In the genomic region with DNA sequence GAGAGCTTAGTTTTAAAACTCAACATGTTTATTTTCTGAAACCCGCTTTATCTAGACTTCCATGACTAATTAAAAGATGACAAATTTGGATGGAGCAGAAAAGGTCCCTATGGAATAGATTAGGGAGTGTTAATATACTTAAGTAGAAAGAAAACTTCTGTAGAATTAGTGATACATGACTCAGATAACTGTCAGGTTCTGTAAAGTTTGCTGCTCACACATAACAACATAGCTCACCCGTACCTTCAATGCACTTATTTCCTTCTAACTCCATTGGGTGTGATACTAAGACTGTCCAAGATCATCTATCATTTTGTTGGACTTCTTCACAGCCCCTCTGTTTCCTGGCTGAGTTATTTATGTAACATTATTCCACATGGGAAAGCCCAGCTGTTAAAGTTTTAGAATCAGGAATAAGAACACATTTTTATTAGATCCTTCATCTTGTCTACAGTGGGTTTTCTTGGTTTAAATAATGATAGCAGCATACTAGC, we compare ENCODE assay signal across 26 cellular contexts.
"Had no signal": no experiment of that assay in that cellular context is flagged by ENCODE, and none has a peak within 500 bp of the region (broad histone marks: within the 10 kb centered on the region; RNA-seq: fewer than 3 reads in every experiment).

No MANE protein-coding gene starts in this region.

- H3K9me3 ChIP-seq: adrenal gland, body of pancreas had no signal

- H3K9ac ChIP-seq: KMS-11 had no signal

- H3K4me1 Mint-ChIP-seq: activated B cell treated with CpG ODN at 0.5 μM for 24 hours; activated naive CD4-positive, alpha-beta T cell treated with anti-CD3 and anti-CD28 coated beads, Interleukin-2, amount 10 ng/mL, durations not matched to agents 7 days and 5 days had no signal

- H3K27ac ChIP-seq: adrenal gland, body of pancreas, KMS-11 had no signal

- FAIRE-seq: bronchial epithelial cell, RCC 7860 had no signal

- H3K4me1 ChIP-seq: adrenal gland, body of pancreas had no signal

- H3K36me3 ChIP-seq: adrenal gland had no signal

- H3K27me3 Mint-ChIP-seq: activated B cell treated with CpG ODN at 0.5 μM for 24 hours; activated CD4-positive, alpha-beta T cell treated with anti-CD3 and anti-CD28 coated beads, Interleukin-2, amount 10 ng/mL, durations not matched to agents 24 days and 14 days; activated CD8-positive, alpha-beta memory T cell treated with anti-CD3 and anti-CD28 coated beads, Interleukin-2, amount 10 ng/mL, durations not matched to agents 7 days and 5 days; activated naive CD4-positive, alpha-beta T cell treated with anti-CD3 and anti-CD28 coated beads, Interleukin-2, amount 10 ng/mL, durations not matched to agents 7 days and 5 days; activated naive CD8-positive, alpha-beta T cell treated with anti-CD3 and anti-CD28 coated beads, Interleukin-2, amount 10 ng/mL, durations not matched to agents 7 days and 5 days; T-helper 17 cell had no signal

- DNase-seq: activated B cell treated with CpG ODN at 0.5 μM for 24 hours; activated CD4-positive, alpha-beta T cell treated with anti-CD3 and anti-CD28 coated beads for 1 hour; activated CD4-positive, alpha-beta T cell treated with anti-CD3 and anti-CD28 coated beads, Interleukin-2, amount 10 ng/mL, durations not matched to agents 24 days and 14 days; activated CD4-positive, alpha-beta T cell treated with anti-CD3 and anti-CD28 coated beads, Interleukin-2, amount 50 U/mL, for 48 hours; activated CD8-positive, alpha-beta memory T cell treated with anti-CD3 and anti-CD28 coated beads, Interleukin-2, amount 10 ng/mL, durations not matched to agents 7 days and 5 days; activated gamma-delta T cell; activated naive CD4-positive, alpha-beta T cell treated with anti-CD3 and anti-CD28 coated beads, Interleukin-2, amount 10 ng/mL, durations not matched to agents 7 days and 5 days; activated naive CD8-positive, alpha-beta T cell treated with anti-CD3 and anti-CD28 coated beads, Interleukin-2, amount 10 ng/mL, durations not matched to agents 7 days and 5 days; activated T-cell treated with anti-CD3 and anti-CD28 coated beads, Interleukin-2, amount 50 U/mL, for 4 hours; adrenal gland; anterior cingulate cortex; body of pancreas; central memory CD4-positive, alpha-beta T cell; NCI-H1092; NCI-H1417 treated with DMSO at 0.1 percent for 48 hours; NCI-H1694; NCI-H2029 treated with DMSO at 0.1 percent for 48 hours; NCI-H510A treated with DMSO at 0.1 percent for 48 hours; NCI-H69; NK-92 treated with Interleukin-12 subunit alpha and Interleukin-12 subunit beta, amount 100 ng/mL, for 24 hours; SHP77 treated with DMSO at 0.1 percent for 48 hours; T-helper 17 cell; T-helper 9 cell had no signal

- H3K9me3 Mint-ChIP-seq: activated B cell treated with CpG ODN at 0.5 μM for 24 hours; activated CD4-positive, alpha-beta T cell treated with anti-CD3 and anti-CD28 coated beads, Interleukin-2, amount 10 ng/mL, durations not matched to agents 24 days and 14 days; activated naive CD4-positive, alpha-beta T cell treated with anti-CD3 and anti-CD28 coated beads, Interleukin-2, amount 10 ng/mL, durations not matched to agents 7 days and 5 days; activated naive CD8-positive, alpha-beta T cell treated with anti-CD3 and anti-CD28 coated beads, Interleukin-2, amount 10 ng/mL, durations not matched to agents 7 days and 5 days; activated T-cell treated with anti-CD3 and anti-CD28 coated beads, Interleukin-2, amount 50 U/mL, for 4 hours had no signal

- H3K4me3 Mint-ChIP-seq: activated B cell treated with CpG ODN at 0.5 μM for 24 hours; activated CD4-positive, alpha-beta T cell treated with anti-CD3 and anti-CD28 coated beads, Interleukin-2, amount 10 ng/mL, durations not matched to agents 24 days and 14 days; activated CD8-positive, alpha-beta memory T cell treated with anti-CD3 and anti-CD28 coated beads, Interleukin-2, amount 10 ng/mL, durations not matched to agents 7 days and 5 days; activated naive CD4-positive, alpha-beta T cell treated with anti-CD3 and anti-CD28 coated beads, Interleukin-2, amount 10 ng/mL, durations not matched to agents 7 days and 5 days; activated naive CD8-positive, alpha-beta T cell treated with anti-CD3 and anti-CD28 coated beads, Interleukin-2, amount 10 ng/mL, durations not matched to agents 7 days and 5 days; activated T-cell treated with anti-CD3 and anti-CD28 coated beads, Interleukin-2, amount 50 U/mL, for 4 hours; T-helper 17 cell had no signal

- ATAC-seq: activated CD8-positive, alpha-beta memory T cell treated with anti-CD3 and anti-CD28 coated beads, Interleukin-2, amount 10 ng/mL, durations not matched to agents 7 days and 5 days; activated T-cell treated with anti-CD3 and anti-CD28 coated beads, Interleukin-2, amount 50 U/mL, for 4 hours; body of pancreas; T-helper 17 cell had no signal

- H3K27ac Mint-ChIP-seq: activated B cell treated with CpG ODN at 0.5 μM for 24 hours; activated CD4-positive, alpha-beta T cell treated with anti-CD3 and anti-CD28 coated beads, Interleukin-2, amount 10 ng/mL, durations not matched to agents 24 days and 14 days; activated CD8-positive, alpha-beta memory T cell treated with anti-CD3 and anti-CD28 coated beads, Interleukin-2, amount 10 ng/mL, durations not matched to agents 7 days and 5 days; activated naive CD4-positive, alpha-beta T cell treated with anti-CD3 and anti-CD28 coated beads, Interleukin-2, amount 10 ng/mL, durations not matched to agents 7 days and 5 days; activated naive CD8-positive, alpha-beta T cell treated with anti-CD3 and anti-CD28 coated beads, Interleukin-2, amount 10 ng/mL, durations not matched to agents 7 days and 5 days; T-helper 17 cell had no signal

- H3K4me3 ChIP-seq: adrenal gland, body of pancreas had no signal

- H3K27me3 ChIP-seq: adrenal gland, body of pancreas had no signal

- H3K4me2 ChIP-seq: KMS-11 had no signal
